In genomic region chr2:159988412-159988970, GRCh38 we compare ENCODE assay signal across 8 cellular contexts.
"Had no signal": no experiment of that assay in that cellular context is flagged by ENCODE, and none has a peak within 500 bp of the region (broad histone marks: within the 10 kb centered on the region; RNA-seq: fewer than 3 reads in every experiment).

No MANE protein-coding gene starts in this region.

- H3K9me3 Mint-ChIP-seq: HFFc6 had no signal

- H3K4me1 ChIP-seq: HAP-1 had no signal

- H3K27ac ChIP-seq: GM23248, HL-60 had no signal

- H3K27ac Mint-ChIP-seq: HFFc6 had no signal

- DNase-seq: GM23248, GOT3, H7, HFFc6, IMR-90 had no signal

- H3K4me3 Mint-ChIP-seq: HFFc6 had no signal

- H3K9me3 ChIP-seq: HAP-1 had no signal

- H3K9ac ChIP-seq: GM23248 had no signal

- H3K36me3 ChIP-seq: HAP-1 had no signal

- H3K4me3 ChIP-seq: GM23248, HAP-1, K562 had no signal

- H2AFZ ChIP-seq: GM23248 had no signal
